8 cellular contexts compared by ENCODE assay signal in the genomic region with DNA sequence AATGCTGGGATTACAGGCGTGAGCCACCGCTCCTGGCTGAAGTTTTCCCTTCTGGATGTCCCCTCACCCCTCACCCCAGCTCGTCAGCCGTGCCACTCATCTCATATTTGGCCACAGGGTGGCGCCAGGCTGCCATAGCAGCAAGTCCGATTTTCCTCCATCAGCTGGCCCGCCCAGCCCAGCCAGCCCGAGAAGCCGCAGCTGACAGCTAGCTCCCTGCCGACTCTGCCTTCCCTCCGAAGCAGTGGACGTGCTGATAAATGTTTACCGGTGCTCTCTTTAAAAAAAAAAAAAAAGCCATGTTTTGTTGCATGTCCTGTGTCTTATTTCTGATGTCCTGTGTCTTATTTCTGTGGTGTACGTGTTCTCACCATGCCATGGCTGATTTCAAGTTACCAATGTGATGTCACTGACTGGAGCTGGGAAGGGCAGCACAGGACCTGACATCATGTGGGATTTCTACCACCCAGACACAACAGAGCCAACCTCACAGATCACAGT. TPM values are rescaled to one million over a fixed set of nuclear protein-coding genes. Genes with fewer than 3 reads are reported as not detected.
A peak's percentile ranks its signal among the peaks of the same experiment; 100 is the strongest.
DNase-seq lines count a peak whose midpoint lies in the region; ATAC-seq, FAIRE-seq and TF ChIP-seq lines count a peak whose summit lies in the region.

No MANE protein-coding gene starts in this region.

- H4K20me1 ChIP-seq in keratinocyte (ENCODE audit: control insufficient read depth, extremely low read depth, insufficient read depth, low read length) = peaks cover 3% of the 10 kb centered on the region

- H3K36me3 ChIP-seq in breast epithelium = no peaks in the 10 kb centered on the region
- peaks cover 11 to 30% of the 10 kb centered on the region in 2 experiments for H3K36me3 ChIP-seq in keratinocyte (ENCODE audit: control insufficient read depth in 2 of 2, extremely low read depth in 1 of 2, insufficient read depth in 2 of 2, low read length in 2 of 2)

- DNase-seq in GF-D8 (lab: John Stamatoyannopoulos, UW) = peak; percentile 14
- DNase-seq in NCI-H2196 (lab: John Stamatoyannopoulos, UW; ENCODE audit: unreplicated experiment) = peak; percentile 89
- peak; percentile 60 for DNase-seq in activated B cell treated with CpG ODN at 0.5 μM for 24 hours
- DNase-seq in breast epithelium (ENCODE audit: low spot score in 2 of 2) = peak; percentile 81 to 90
- no peak for DNase-seq in keratinocyte (ENCODE audit: low read depth, low spot score)
- peak; percentile 89 for DNase-seq in stimulated activated CD4-positive, alpha-beta T cell treated with anti-CD3 and anti-CD28 coated beads, Interleukin-15, amount 100 ng/mL, for 24 hours

- dilution Hi-C loops in keratinocyte (cut with MboI; ENCODE audit: extremely low pct_ligation_motif_present, low sequenced_read_pairs) = no loop called here

- H3K79me2 ChIP-seq in keratinocyte (ENCODE audit: control insufficient read depth, insufficient read depth, low read length) = peaks cover 14% of the 10 kb centered on the region

- FAIRE-seq in keratinocyte (lab: Jason Lieb, UNC) = peak; percentile 51

- intact Hi-C loops in activated B cell treated with CpG ODN at 0.5 μM for 24 hours (cut with micrococcal nuclease) (loop anchor here (1.0 to 5.0 kb wide), 6 partner anchors 38 to 476 kb away; a partner anchor contains a TSS), breast epithelium (cut with DNase I; ENCODE audit: low total_unique reads) (loop anchor here (5.0 kb wide), 1 partner anchor 108 kb away; no protein-coding TSS in a partner anchor)

- H3K4me3 ChIP-seq in breast epithelium = no peak overlapping the region
- no peak overlapping the region for H3K4me3 ChIP-seq in keratinocyte (ENCODE audit: control insufficient read depth in 2 of 3, extremely low read depth in 1 of 3, insufficient read depth in 2 of 3, low read depth in 1 of 3, low read length in 3 of 3)

- no peaks in the 10 kb centered on the region for H3K27me3 ChIP-seq in breast epithelium
- H3K27me3 ChIP-seq in keratinocyte (ENCODE audit: control insufficient read depth, extremely low read depth, insufficient read depth, low read length) = no peaks in the 10 kb centered on the region

- no peaks in the 10 kb centered on the region for H3K9me3 Mint-ChIP-seq in activated B cell treated with CpG ODN at 0.5 μM for 24 hours

- H2AFZ ChIP-seq in keratinocyte (ENCODE audit: control insufficient read depth, low read length) = no peak overlapping the region

- no peak overlapping the region for H3K27ac Mint-ChIP-seq in activated B cell treated with CpG ODN at 0.5 μM for 24 hours

- H3K27ac ChIP-seq in breast epithelium = peak overlapping the region in 1 of 2 donors; percentile 13
- no peak overlapping the region for H3K27ac ChIP-seq in keratinocyte (ENCODE audit: control insufficient read depth, insufficient read depth, low read length)

- TF ChIP-seq CTCF in activated B cell treated with CpG ODN at 0.5 μM for 24 hours (IDR thresholded peaks at IDR 0.05) (peak; percentile 75), breast epithelium (IDR thresholded peaks at IDR 0.05) (peak; percentile 74 to 95 (median 85)), keratinocyte (optimal IDR thresholded peaks at IDR 0.05 in 1 of 3, IDR thresholded peaks at IDR 0.05 in 1 of 3, conservative IDR thresholded peaks at IDR 0.05 in 1 of 3; ENCODE audit: extremely low read depth in 1 of 3, insufficient read depth in 2 of 3, low read length in 3 of 3) (peak in 2 of 3 experiments; percentile 72 to 87)

- H3K9me1 ChIP-seq in keratinocyte (ENCODE audit: control insufficient read depth, extremely low read depth, insufficient read depth, low read length) = peaks cover 4% of the 10 kb centered on the region

- POLR2A ChIA-PET in activated B cell treated with CpG ODN at 0.5 μM for 24 hours (lab: Charles Lee) = interaction anchor here (0.6 to 1.2 kb wide), 2 partner anchors 60 to 107 kb away, joined by 3 to 5 read pairs; no protein-coding TSS in a partner anchor

- CTCF ChIA-PET in activated B cell treated with CpG ODN at 0.5 μM for 24 hours (lab: Charles Lee) = interaction anchor here (0.6 to 9.4 kb wide), 21 partner anchors 8 to 476 kb away, joined by 3 to 347 read pairs (median 4); a partner anchor contains a TSS

- peaks cover 0 to 6% of the 10 kb centered on the region in 2 donors for H3K4me1 ChIP-seq in breast epithelium
- peaks cover 43% of the 10 kb centered on the region for H3K4me1 ChIP-seq in keratinocyte (ENCODE audit: control insufficient read depth, extremely low read depth, insufficient read depth, low read length)

- H3K36me3 Mint-ChIP-seq in activated B cell treated with CpG ODN at 0.5 μM for 24 hours (ENCODE audit: low read depth) = peaks cover 21% of the 10 kb centered on the region

- H3K9ac ChIP-seq in keratinocyte (ENCODE audit: control insufficient read depth, extremely low read depth, insufficient read depth, low read length) = no peak overlapping the region

- no peaks in the 10 kb centered on the region for H3K27me3 Mint-ChIP-seq in activated B cell treated with CpG ODN at 0.5 μM for 24 hours

- ATAC-seq in HG02678 (IDR thresholded peaks at IDR 0.05; ENCODE audit: unreplicated experiment) = peak; percentile 57
- ATAC-seq in activated B cell treated with CpG ODN at 0.5 μM for 24 hours (ENCODE audit: low read depth) = peak; percentile 74
- ATAC-seq in HG03521 (IDR thresholded peaks at IDR 0.05; ENCODE audit: unreplicated experiment) = no peak

- no peaks in the 10 kb centered on the region for H3K9me3 ChIP-seq in breast epithelium
- H3K9me3 ChIP-seq in keratinocyte (ENCODE audit: control insufficient read depth, low read depth, low read length) = no peaks in the 10 kb centered on the region

- H3K4me2 ChIP-seq in keratinocyte (ENCODE audit: control insufficient read depth, extremely low read depth, insufficient read depth, low read depth, low read length) = peak overlapping the region; percentile 36

- H3K4me3 Mint-ChIP-seq in activated B cell treated with CpG ODN at 0.5 μM for 24 hours = no peak overlapping the region

- TF ChIP-seq POLR2A in breast epithelium (IDR thresholded peaks at IDR 0.05) = no peak

- H3K4me1 Mint-ChIP-seq in activated B cell treated with CpG ODN at 0.5 μM for 24 hours = peaks cover 19% of the 10 kb centered on the region

RNA-seq across cellular contexts. Expression of a gene that starts 58.3 kb away (rescaled TPM):
- 38.2 and 38.4 TPM in 2 replicates for total RNA-seq in activated B cell treated with CpG ODN at 0.5 μM for 24 hours
- 10 to 100 TPM; 72.2 to 93.4 (median 86.3) TPM for total RNA-seq in breast epithelium
- polyA plus RNA-seq in keratinocyte = 77.2 to 101 TPM (median 79.0 TPM) in 3 replicates
- 192 TPM for polyA plus RNA-seq in keratinocyte (2011; ENCODE audit: low read depth)
- polyA plus RNA-seq in keratinocyte (2011; cell fraction: cytosol; rRNA removed) = 100 and 122 TPM in 2 replicates
- 40.9 and 43.3 TPM in 2 replicates for polyA plus RNA-seq in keratinocyte (2011; cell fraction: nucleus; rRNA removed)
- polyA plus RNA-seq in keratinocyte (2012; ENCODE audit: low replicate concordance) = 87.4 and 90.1 TPM in 2 replicates
- polyA minus RNA-seq in keratinocyte = 79.0 to 84.7 TPM (median 83.4 TPM) in 3 replicates
- 41.4 TPM for polyA minus RNA-seq in keratinocyte (2011; cell fraction: cytosol; rRNA and poly(A)+ RNA removed)
- polyA minus RNA-seq in keratinocyte (2011; cell fraction: nucleus; rRNA and poly(A)+ RNA removed) = 15.2 and 19.6 TPM in 2 replicates
